In genomic region chr15:65072027-65072426, GRCh38 we compare ENCODE assay signal across 20 cellular contexts. TPM values are rescaled to one million over a fixed set of nuclear protein-coding genes. Genes with fewer than 3 reads are reported as not detected.
DNase-seq lines count a peak whose midpoint lies in the region; ATAC-seq, FAIRE-seq and TF ChIP-seq lines count a peak whose summit lies in the region.
"Had no signal": no experiment of that assay in that cellular context is flagged by ENCODE, and none has a peak within 500 bp of the region (broad histone marks: within the 10 kb centered on the region; RNA-seq: fewer than 3 reads in every experiment).

No MANE protein-coding gene starts in this region.

- H3K56ac ChIP-seq in H1 (replicated peaks; ENCODE audit: insufficient read length, low read depth, low read length), result no peak overlapping the region

- no peak overlapping the region for H3K27ac ChIP-seq in H1 (ENCODE audit: low read depth, low read length)
- peak overlapping the region; percentile 77 for H3K27ac ChIP-seq in layer of hippocampus (ENCODE audit: low read depth, low read length)
- peak overlapping the region in 1 of 2 donors; percentile 28 for H3K27ac ChIP-seq in testis
- H3K27ac ChIP-seq in OCI-LY7 (ENCODE audit: low read depth, low read length, poor library complexity, severe bottlenecking), result no peak overlapping the region
- H3K27ac ChIP-seq: KMS-11, neutrophil, SJCRH30 had no signal

- no peak overlapping the region for H3K4ac ChIP-seq in H1 (replicated peaks; ENCODE audit: insufficient read length, low read depth, low read length)

- no peaks in the 10 kb centered on the region for H3K36me3 Mint-ChIP-seq in type B pancreatic cell
- H3K36me3 Mint-ChIP-seq: activated naive CD4-positive, alpha-beta T cell treated with anti-CD3 and anti-CD28 coated beads, Interleukin-2, amount 50 U/mL, for 24 hours had no signal

- H3K9me2 ChIP-seq in OCI-LY7 (ENCODE audit: insufficient read depth, low read length), result no peaks in the 10 kb centered on the region

- H3K4me1 Mint-ChIP-seq in type B pancreatic cell (ENCODE audit: unreplicated experiment), result peaks cover 17% of the 10 kb centered on the region

- no peak for TF ChIP-seq EP300 in H1 (IDR thresholded peaks at IDR 0.05; ENCODE audit: borderline replicate concordance in 1 of 2, low read depth in 2 of 2, low read length in 2 of 2)

- CTCF ChIA-PET in H1 (lab: Charles Lee; ENCODE audit: partially characterized antibody) (interaction anchor here (7.3 to 32.9 kb wide), 2 partner anchors 13 to 18 kb away, joined by 82 to 1213 read pairs; partner anchors contain the start of genes RASL12 and SLC51B), OCI-LY7 (lab: Charles Lee; ENCODE audit: unreplicated experiment) (no interaction called here)

- peak overlapping the region; percentile 60; the same call in 1 of the 2 replicates for H2BK12ac ChIP-seq in H1 (ENCODE audit: low read depth, low read length)

- no peak overlapping the region for H2AK5ac ChIP-seq in H1 (ENCODE audit: low read depth, low read length)

- no peaks in the 10 kb centered on the region for H4K20me1 ChIP-seq in H1 (replicated peaks in 1 of 2; ENCODE audit: control insufficient read depth in 1 of 2, insufficient read depth in 2 of 2, low read length in 2 of 2)
- H4K20me1 ChIP-seq in OCI-LY7 (ENCODE audit: insufficient read depth, low read length), result no peaks in the 10 kb centered on the region

- no peak overlapping the region for H4K91ac ChIP-seq in H1 (replicated peaks; ENCODE audit: insufficient read length, low read length)

- H3K23ac ChIP-seq in H1 (ENCODE audit: insufficient read length), result no peak overlapping the region

- H2BK120ac ChIP-seq in H1 (replicated peaks; ENCODE audit: low read depth, low read length), result no peak overlapping the region

- no peak overlapping the region for H3K14ac ChIP-seq in H1 (ENCODE audit: insufficient read length)

- H2BK5ac ChIP-seq in H1 (ENCODE audit: low read depth, low read length), result no peak overlapping the region

- no peak overlapping the region for H3K18ac ChIP-seq in H1 (ENCODE audit: extremely low read depth, low read length)

- no peak for ATAC-seq in HG03521 (IDR thresholded peaks at IDR 0.05; ENCODE audit: unreplicated experiment)

- POLR2A ChIA-PET in H1 (lab: Charles Lee; ENCODE audit: partially characterized antibody) (interaction anchor here (1.3 kb wide), 1 partner anchor 10 kb away, joined by 4 read pairs; no protein-coding TSS in a partner anchor), OCI-LY7 (lab: Charles Lee) (interaction anchor here (0.7 kb wide), 1 partner anchor 60 kb away, joined by 3 read pairs; no protein-coding TSS in a partner anchor)

- H3K9ac ChIP-seq in H1 (replicated peaks in 1 of 4; ENCODE audit: extremely low read depth in 1 of 4, low read depth in 3 of 4, low read length in 3 of 4), result no peak overlapping the region
- H3K9ac ChIP-seq: KMS-11 had no signal

- no peak overlapping the region for H3K27ac Mint-ChIP-seq in type B pancreatic cell
- H3K27ac Mint-ChIP-seq: activated CD4-positive, alpha-beta T cell treated with anti-CD3 and anti-CD28 coated beads, Interleukin-2, amount 10 ng/mL, durations not matched to agents 24 days and 14 days; activated naive CD4-positive, alpha-beta T cell treated with anti-CD3 and anti-CD28 coated beads, Interleukin-2, amount 50 U/mL, for 24 hours had no signal

- no peak for TF ChIP-seq CTCF in H1 (IDR thresholded peaks at IDR 0.05; ENCODE audit: control extremely low read depth in 1 of 3, insufficient read depth in 1 of 3, low read depth in 1 of 3, low read length in 3 of 3)
- TF ChIP-seq CTCF in testis (IDR thresholded peaks at IDR 0.05), result no peak
- no peak for TF ChIP-seq CTCF in type B pancreatic cell (conservative IDR thresholded peaks at IDR 0.05)
- no peak for TF ChIP-seq CTCF in OCI-LY7 (conservative IDR thresholded peaks at IDR 0.05; ENCODE audit: low read length)

- BruUV-seq in OCI-LY7 (replicated peaks; lab: Mats Ljungman, UMichigan), result no TSS peak

- FAIRE-seq in H1 (lab: Jason Lieb, UNC), result no peak
- FAIRE-seq: bronchial epithelial cell, islet of Langerhans had no signal

- intact Hi-C loops in testis (cut with DNase I; ENCODE audit: low total_unique reads) (no loop called here), OCI-LY7 (cut with micrococcal nuclease; ENCODE audit: unreplicated experiment) (no loop called here)

- TF ChIP-seq RAD21 in H1 (IDR thresholded peaks at IDR 0.05 in 1 of 2, conservative IDR thresholded peaks at IDR 0.05 in 1 of 2; ENCODE audit: low read depth in 2 of 2, low read length in 2 of 2), result no peak

- peaks cover 6% of the 10 kb centered on the region; the same call in 1 of the 2 replicates for H3K23me2 ChIP-seq in H1 (ENCODE audit: low read depth, low read length)

- no peak overlapping the region for H4K8ac ChIP-seq in H1 (ENCODE audit: extremely low read depth, insufficient read depth, low read length)

- H3K36me3 ChIP-seq in H1 (ENCODE audit: control insufficient read depth in 2 of 4, insufficient read depth in 4 of 4, low read length in 3 of 4) (no peaks in the 10 kb centered on the region), testis (ENCODE audit: low read depth, missing control alignments) (no peaks in the 10 kb centered on the region), OCI-LY7 (ENCODE audit: insufficient read depth, low read length) (no peaks in the 10 kb centered on the region)
- H3K36me3 ChIP-seq: neutrophil, SJCRH30, spleen had no signal

- H3K79me2 ChIP-seq in H1 (ENCODE audit: control insufficient read depth in 1 of 2, insufficient read depth in 2 of 2, low read length in 2 of 2) (no peaks in the 10 kb centered on the region; a peak in 1 of 4 replicates), OCI-LY7 (ENCODE audit: insufficient read depth, low read depth, low read length) (no peaks in the 10 kb centered on the region)

- no peak overlapping the region for H2AFZ ChIP-seq in H1 (ENCODE audit: low read length)
- H2AFZ ChIP-seq in OCI-LY7 (ENCODE audit: low read length), result no peak overlapping the region

- WGBS in H1 (ENCODE audit: extremely low coverage in 1 of 2, insufficient coverage in 1 of 2, insufficient read length in 1 of 2, insufficient replicate concordance in 2 of 2, low coverage in 1 of 2, low lambda C conversion rate in 2 of 2, missing lambda C conversion rate in 1 of 2), 2 experiments, result 100% methylated on average over 1 of the region's 1 CpG; no CpG with 5 or more reads in 1 of the 2 experiments
- 20 to 33% methylated on average over 1 of the region's 1 CpG for WGBS in testis, 2 donors

- no peak overlapping the region for H4K5ac ChIP-seq in H1 (ENCODE audit: insufficient read length, low read depth, low read length)

- no peak overlapping the region for H2BK15ac ChIP-seq in H1 (ENCODE audit: low read length)

- H3K9me3 Mint-ChIP-seq in type B pancreatic cell, result no peaks in the 10 kb centered on the region
- H3K9me3 Mint-ChIP-seq: activated CD4-positive, alpha-beta T cell treated with anti-CD3 and anti-CD28 coated beads, Interleukin-2, amount 10 ng/mL, durations not matched to agents 24 days and 14 days; activated naive CD4-positive, alpha-beta T cell treated with anti-CD3 and anti-CD28 coated beads, Interleukin-2, amount 50 U/mL, for 24 hours had no signal

- H3K27me3 ChIP-seq in H1 (replicated peaks in 1 of 4; ENCODE audit: control insufficient read depth in 3 of 4, extremely low read depth in 1 of 4, insufficient read depth in 3 of 4, low read length in 3 of 4) (peaks cover 0 to 6% (median 0%) of the 10 kb centered on the region in 4 experiments; a peak in 2 of 7 replicates), layer of hippocampus (ENCODE audit: control insufficient read depth, insufficient read depth, low read length) (peaks cover 4% of the 10 kb centered on the region), testis (no peaks in the 10 kb centered on the region)
- H3K27me3 ChIP-seq: SJCRH30 had no signal

- H3K9me3 ChIP-seq in H1 (ENCODE audit: insufficient read depth in 2 of 2, low read depth in 1 of 2, low read length in 1 of 2) (peaks cover 3% of the 10 kb centered on the region in 2 experiments; a peak in 2 of 4 replicates), testis (no peaks in the 10 kb centered on the region), OCI-LY7 (ENCODE audit: low read length) (no peaks in the 10 kb centered on the region)
- H3K9me3 ChIP-seq: neutrophil, SJCRH30, spleen had no signal

- H3K4me3 ChIP-seq in H1 (ENCODE audit: extremely low read depth in 1 of 4, insufficient read depth in 2 of 4, low read depth in 3 of 4, low read length in 4 of 4), result no peak overlapping the region
- H3K4me3 ChIP-seq in testis, result no peak overlapping the region
- H3K4me3 ChIP-seq in OCI-LY7 (ENCODE audit: low read depth, low read length, poor library complexity, severe bottlenecking), result no peak overlapping the region
- H3K4me3 ChIP-seq: SJCRH30, spleen had no signal

- no peak overlapping the region for H3K4me2 ChIP-seq in H1 (ENCODE audit: insufficient read depth in 1 of 2, low read depth in 2 of 2, low read length in 2 of 2)
- no peak overlapping the region for H3K4me2 ChIP-seq in OCI-LY7 (ENCODE audit: low read length)
- H3K4me2 ChIP-seq: KMS-11 had no signal

- no peak overlapping the region for H2BK20ac ChIP-seq in H1 (ENCODE audit: low read length)

- H3K4me3 Mint-ChIP-seq in type B pancreatic cell, result no peak overlapping the region
- H3K4me3 Mint-ChIP-seq: activated CD4-positive, alpha-beta T cell treated with anti-CD3 and anti-CD28 coated beads, Interleukin-2, amount 10 ng/mL, durations not matched to agents 24 days and 14 days; activated naive CD4-positive, alpha-beta T cell treated with anti-CD3 and anti-CD28 coated beads, Interleukin-2, amount 50 U/mL, for 24 hours had no signal

- in situ Hi-C loops in KBM-7 (cut with MboI; ENCODE audit: low pct_unique_long_range_greater_than_20kb, low sequenced_read_pairs), result no loop called here

- DNase-seq in KBM-7, result peak; percentile 32
- no peak for DNase-seq in H1 (ENCODE audit: low read depth in 1 of 2, low spot score in 2 of 2)
- peak; percentile 52 for DNase-seq in testis
- DNase-seq in type B pancreatic cell (ENCODE audit: extremely low spot score, unreplicated experiment), result no peak
- no peak for DNase-seq in OCI-LY7 (ENCODE audit: low spot score)
- no peak for DNase-seq in activated CD8-positive, alpha-beta memory T cell treated with anti-CD3 and anti-CD28 coated beads, Interleukin-2, amount 50 U/mL, for 48 hours
- DNase-seq: activated CD4-positive, alpha-beta T cell treated with anti-CD3 and anti-CD28 coated beads, Interleukin-2, amount 10 ng/mL, durations not matched to agents 24 days and 14 days; NCI-H146; NCI-H226; SJCRH30; spleen; stimulated activated naive CD4-positive, alpha-beta T cell had no signal

- TF ChIP-seq POLR2A in H1 (IDR thresholded peaks at IDR 0.05; ENCODE audit: control extremely low read depth in 1 of 2, low read depth in 2 of 2, low read length in 2 of 2) (no peak), testis (IDR thresholded peaks at IDR 0.05) (no peak)

- H3K4me1 ChIP-seq in H1 (replicated peaks in 1 of 4; ENCODE audit: control insufficient read depth in 3 of 4, insufficient read depth in 4 of 4, low read length in 3 of 4), result peaks cover 5 to 16% (median 7%) of the 10 kb centered on the region in 4 experiments
- H3K4me1 ChIP-seq in testis, result peaks cover 30% of the 10 kb centered on the region
- peaks cover 5% of the 10 kb centered on the region for H3K4me1 ChIP-seq in OCI-LY7 (ENCODE audit: insufficient read depth, low read length, poor library complexity, severe bottlenecking)

- peaks cover 22% of the 10 kb centered on the region for H3K27me3 Mint-ChIP-seq in type B pancreatic cell

- no peaks in the 10 kb centered on the region for H3K79me1 ChIP-seq in H1 (ENCODE audit: low read depth, low read length)

RNA-seq across cellular contexts. Expression of gene RASL12, which starts 4.2 kb away (rescaled TPM):
- 9.3 and 10.3 TPM in 2 replicates for total RNA-seq in H1 (2021; fragmentation: NEBNext Ultra II Directional; extraction: Animal tissue kit (Norgen Biotek cat#: 25700))
- polyA plus RNA-seq in H1 (2011; rRNA removed) (9.5 and 16.7 TPM in 2 replicates), testis (ENCODE audit: insufficient read depth, low read depth, low replicate concordance) (43.9 TPM)
- 16.0 TPM for polyA plus RNA-seq in H1 (2011; cell fraction: cytosol; rRNA removed)
- 11.4 TPM for polyA plus RNA-seq in H1 (2011; cell fraction: nucleus; rRNA removed)
- 6.7 to 8.6 TPM (median 8.0 TPM) in 4 replicates for polyA plus RNA-seq in H1 (2012, experiment 1 of 2)
- 10.5 TPM for polyA plus RNA-seq in H1 (2012, experiment 2 of 2)
- 6.6 TPM for polyA plus RNA-seq in H1 (2013, experiment 1 of 2)
- 7.7 TPM for polyA plus RNA-seq in H1 (2013, experiment 2 of 2)
- 12.2 and 14.8 TPM in 2 replicates for polyA minus RNA-seq in H1 (2011; rRNA and poly(A)+ RNA removed)
- 9.6 TPM for polyA minus RNA-seq in H1 (2011; cell fraction: cytosol; rRNA and poly(A)+ RNA removed)
- 9.0 TPM for polyA minus RNA-seq in H1 (2011; cell fraction: nucleus; rRNA and poly(A)+ RNA removed)
- total RNA-seq in testis (10 to 100 TPM; 64.7 to 75.2 TPM), type B pancreatic cell (ENCODE audit: low replicate concordance) (0.33 and 4.0 TPM in 2 replicates), OCI-LY7 (2022) (not detected in 2 replicates)
- total RNA-seq in OCI-LY7 (2014; rRNA removed; shearing (Covaris generic)), result not detected in 2 replicates
- total RNA-seq: activated CD4-positive, alpha-beta T cell treated with anti-CD3 and anti-CD28 coated beads, Interleukin-2, amount 10 ng/mL, durations not matched to agents 24 days and 14 days; bronchial epithelial cell; glomerular endothelial cell; SJCRH30 had no signal

RNA-seq across cellular contexts. Expression of gene KBTBD13, which starts 4.5 kb away (rescaled TPM):
- total RNA-seq in H1 (2021; fragmentation: NEBNext Ultra II Directional; extraction: Animal tissue kit (Norgen Biotek cat#: 25700)), result not detected in 2 replicates
- polyA plus RNA-seq in H1 (2011; rRNA removed), result not detected in 2 replicates
- polyA plus RNA-seq in H1 (2011; cell fraction: cytosol; rRNA removed), result not detected
- polyA plus RNA-seq in H1 (2011; cell fraction: nucleus; rRNA removed), result not detected
- not detected in 4 replicates for polyA plus RNA-seq in H1 (2012, experiment 1 of 2)
- polyA plus RNA-seq in H1 (2012, experiment 2 of 2), result not detected
- not detected for polyA plus RNA-seq in H1 (2013, experiment 1 of 2)
- polyA plus RNA-seq in H1 (2013, experiment 2 of 2), result not detected
- 0.07 TPM in 1 of 2 replicates, not detected in the other for polyA minus RNA-seq in H1 (2011; rRNA and poly(A)+ RNA removed)
- polyA minus RNA-seq in H1 (2011; cell fraction: cytosol; rRNA and poly(A)+ RNA removed), result not detected
- polyA minus RNA-seq in H1 (2011; cell fraction: nucleus; rRNA and poly(A)+ RNA removed), result not detected
- total RNA-seq in testis, result 1 to 10 TPM; 2.4 to 3.4 TPM
- 1.2 TPM for polyA plus RNA-seq in testis (ENCODE audit: insufficient read depth, low read depth, low replicate concordance)
- total RNA-seq in type B pancreatic cell (ENCODE audit: low replicate concordance), result not detected in 2 replicates
- total RNA-seq in OCI-LY7 (2014; rRNA removed; shearing (Covaris generic)), result not detected in 2 replicates
- not detected in 2 replicates for total RNA-seq in OCI-LY7 (2022)
- total RNA-seq: activated CD4-positive, alpha-beta T cell treated with anti-CD3 and anti-CD28 coated beads, Interleukin-2, amount 10 ng/mL, durations not matched to agents 24 days and 14 days; bronchial epithelial cell; glomerular endothelial cell; spleen had no signal
- polyA plus RNA-seq: spleen had no signal

RNA-seq across cellular contexts. Expression of gene SLC51B, which starts 26.8 kb away (rescaled TPM):
- total RNA-seq in H1 (2021; fragmentation: NEBNext Ultra II Directional; extraction: Animal tissue kit (Norgen Biotek cat#: 25700)), result not detected in 2 replicates
- polyA plus RNA-seq in H1 (2011; rRNA removed) (not detected in 2 replicates), testis (ENCODE audit: insufficient read depth, low read depth, low replicate concordance) (13.6 TPM)
- polyA plus RNA-seq in H1 (2011; cell fraction: cytosol; rRNA removed), result not detected
- polyA plus RNA-seq in H1 (2011; cell fraction: nucleus; rRNA removed), result not detected
- not detected in 4 replicates for polyA plus RNA-seq in H1 (2012, experiment 1 of 2)
- polyA plus RNA-seq in H1 (2012, experiment 2 of 2), result not detected
- not detected for polyA plus RNA-seq in H1 (2013, experiment 1 of 2)
- polyA plus RNA-seq in H1 (2013, experiment 2 of 2), result not detected
- polyA minus RNA-seq in H1 (2011; rRNA and poly(A)+ RNA removed), result not detected in 2 replicates
- not detected for polyA minus RNA-seq in H1 (2011; cell fraction: cytosol; rRNA and poly(A)+ RNA removed)
- not detected for polyA minus RNA-seq in H1 (2011; cell fraction: nucleus; rRNA and poly(A)+ RNA removed)
- total RNA-seq in testis (1 to 10 TPM; 1.1 to 3.8 TPM), type B pancreatic cell (ENCODE audit: low replicate concordance) (1.2 and 5.7 TPM in 2 replicates), OCI-LY7 (2022) (not detected in 2 replicates)
- not detected in 2 replicates for total RNA-seq in OCI-LY7 (2014; rRNA removed; shearing (Covaris generic))
- total RNA-seq: activated CD4-positive, alpha-beta T cell treated with anti-CD3 and anti-CD28 coated beads, Interleukin-2, amount 10 ng/mL, durations not matched to agents 24 days and 14 days; bronchial epithelial cell; glomerular endothelial cell; spleen had no signal

RNA-seq across cellular contexts. Expression of gene MTFMT, which starts 42.6 kb away (rescaled TPM):
- 16.5 and 20.8 TPM in 2 replicates for total RNA-seq in H1 (2021; fragmentation: NEBNext Ultra II Directional; extraction: Animal tissue kit (Norgen Biotek cat#: 25700))
- polyA plus RNA-seq in H1 (2011; rRNA removed) (6.8 and 7.7 TPM in 2 replicates), testis (ENCODE audit: insufficient read depth, low read depth, low replicate concordance) (12.1 TPM)
- polyA plus RNA-seq in H1 (2011; cell fraction: cytosol; rRNA removed), result 10.5 TPM
- 4.2 TPM for polyA plus RNA-seq in H1 (2011; cell fraction: nucleus; rRNA removed)
- 9.7 to 15.8 TPM (median 10.5 TPM) in 4 replicates for polyA plus RNA-seq in H1 (2012, experiment 1 of 2)
- polyA plus RNA-seq in H1 (2012, experiment 2 of 2), result 9.9 TPM
- polyA plus RNA-seq in H1 (2013, experiment 1 of 2), result 14.6 TPM
- polyA plus RNA-seq in H1 (2013, experiment 2 of 2), result 14.9 TPM
- polyA minus RNA-seq in H1 (2011; rRNA and poly(A)+ RNA removed), result 7.6 and 7.7 TPM in 2 replicates
- 8.3 TPM for polyA minus RNA-seq in H1 (2011; cell fraction: cytosol; rRNA and poly(A)+ RNA removed)
- 10.2 TPM for polyA minus RNA-seq in H1 (2011; cell fraction: nucleus; rRNA and poly(A)+ RNA removed)
- total RNA-seq in testis (10 to 100 TPM; 33.9 to 34.4 TPM), type B pancreatic cell (ENCODE audit: low replicate concordance) (19.2 and 19.5 TPM in 2 replicates), OCI-LY7 (2022) (19.0 and 19.1 TPM in 2 replicates)
- total RNA-seq in OCI-LY7 (2014; rRNA removed; shearing (Covaris generic)), result 9.1 and 9.7 TPM in 2 replicates

RNA-seq across cellular contexts. Expression of gene UBAP1L, which starts 43.0 kb away (rescaled TPM):
- 1.3 and 1.7 TPM in 2 replicates for total RNA-seq in H1 (2021; fragmentation: NEBNext Ultra II Directional; extraction: Animal tissue kit (Norgen Biotek cat#: 25700))
- polyA plus RNA-seq in H1 (2011; rRNA removed) (0.67 and 1.3 TPM in 2 replicates), testis (ENCODE audit: insufficient read depth, low read depth, low replicate concordance) (3.7 TPM)
- polyA plus RNA-seq in H1 (2011; cell fraction: cytosol; rRNA removed), result 1.0 TPM
- polyA plus RNA-seq in H1 (2011; cell fraction: nucleus; rRNA removed), result 5.7 TPM
- 0.81 to 1.3 TPM (median 1.1 TPM) in 4 replicates for polyA plus RNA-seq in H1 (2012, experiment 1 of 2)
- polyA plus RNA-seq in H1 (2012, experiment 2 of 2), result 0.24 TPM
- 0.87 TPM for polyA plus RNA-seq in H1 (2013, experiment 1 of 2)
- polyA plus RNA-seq in H1 (2013, experiment 2 of 2), result 0.53 TPM
- 0.95 and 1.6 TPM in 2 replicates for polyA minus RNA-seq in H1 (2011; rRNA and poly(A)+ RNA removed)
- polyA minus RNA-seq in H1 (2011; cell fraction: cytosol; rRNA and poly(A)+ RNA removed), result 0.88 TPM
- 2.7 TPM for polyA minus RNA-seq in H1 (2011; cell fraction: nucleus; rRNA and poly(A)+ RNA removed)
- total RNA-seq in testis (10 to 100 TPM; 11.3 to 12.1 TPM), type B pancreatic cell (ENCODE audit: low replicate concordance) (2.6 and 6.0 TPM in 2 replicates), OCI-LY7 (2022) (8.3 and 8.7 TPM in 2 replicates)
- 5.7 and 7.4 TPM in 2 replicates for total RNA-seq in OCI-LY7 (2014; rRNA removed; shearing (Covaris generic))

Comparison
In these comparisons a context has a peak if more than half of its experiments do, and no peak if none do; other contexts are left out.
1. DNase-seq: peak in KBM-7 (single experiment) and testis (single experiment); none in H1 (0 of 2), type B pancreatic cell (single experiment), OCI-LY7 (single experiment) and activated CD8-positive, alpha-beta memory T cell treated with anti-CD3 and anti-CD28 coated beads, Interleukin-2, amount 50 U/mL, for 48 hours (single experiment).